8 cellular contexts compared by ENCODE assay signal in genomic region chr15:52020253-52021085, GRCh38. TPM values are rescaled to one million over a fixed set of nuclear protein-coding genes. Genes with fewer than 3 reads are reported as not detected.
A peak's percentile ranks its signal among the peaks of the same experiment; 100 is the strongest.
DNase-seq lines count a peak whose midpoint lies in the region; ATAC-seq and TF ChIP-seq lines count a peak whose summit lies in the region.

No MANE protein-coding gene starts in this region.

- ATAC-seq in CD4-positive, alpha-beta T cell (ENCODE audit: poor library complexity), result no peak
- ATAC-seq in GM18867 (IDR thresholded peaks at IDR 0.05; ENCODE audit: unreplicated experiment) (no peak), GM18498 (IDR thresholded peaks at IDR 0.05; ENCODE audit: unreplicated experiment) (no peak)

- H4K20me1 ChIP-seq in KMS-11 (ENCODE audit: insufficient read depth), result no peaks in the 10 kb centered on the region

- H3K27ac ChIP-seq in CD4-positive, alpha-beta T cell (ENCODE audit: low read depth, low read length), result peak overlapping the region; percentile 51
- H3K27ac ChIP-seq in KMS-11 (peak overlapping the region; percentile 79), substantia nigra (ENCODE audit: low read depth, low read length, poor library complexity, severe bottlenecking) (peak overlapping the region; percentile 97)

- peaks cover 11% of the 10 kb centered on the region for H3K36me3 Mint-ChIP-seq in CD4-positive, alpha-beta T cell (ENCODE audit: low read depth)

- peak overlapping the region; percentile 87 for H3K4me2 ChIP-seq in KMS-11

- no peaks in the 10 kb centered on the region for H3K36me3 ChIP-seq in KMS-11 (ENCODE audit: insufficient read depth)

- peaks cover 34% of the 10 kb centered on the region for H3K4me1 Mint-ChIP-seq in CD4-positive, alpha-beta T cell (ENCODE audit: low read depth)

- peak overlapping the region; percentile 77 for H3K9ac ChIP-seq in KMS-11

- intact Hi-C loops in CD4-positive, alpha-beta T cell (cut with DNase I, micrococcal nuclease), result loop anchor here (1.0 to 5.0 kb wide), 4 partner anchors 25 to 193 kb away; partner anchors contain the start of genes LEO1 (in 1 of the 2) and TMOD3 (in 1 of the 2)

- peak overlapping the region; percentile 41 for H2AFZ ChIP-seq in KMS-11 (ENCODE audit: low read depth)

- no peaks in the 10 kb centered on the region for H3K27me3 ChIP-seq in CD4-positive, alpha-beta T cell (ENCODE audit: control insufficient read depth, insufficient read depth, low read length)
- no peaks in the 10 kb centered on the region for H3K27me3 ChIP-seq in KMS-11 (ENCODE audit: insufficient read depth, low read depth)

- H3K79me2 ChIP-seq in KMS-11 (ENCODE audit: insufficient read depth, low read depth), result peaks cover 58% of the 10 kb centered on the region

- no peaks in the 10 kb centered on the region for H3K27me3 Mint-ChIP-seq in CD4-positive, alpha-beta T cell

- CTCF ChIA-PET in CD4-positive, alpha-beta T cell (lab: Charles Lee), result interaction anchor here (0.7 to 2.0 kb wide), 7 partner anchors 8 to 58 kb away, joined by 3 to 7 read pairs (median 5); partner anchors contain the start of gene LEO1

- TF ChIP-seq CTCF in CD4-positive, alpha-beta T cell (IDR thresholded peaks at IDR 0.05), result no peak
- TF ChIP-seq CTCF in KMS-11 (conservative IDR thresholded peaks at IDR 0.05; ENCODE audit: low read depth, low read length), result no peak

- H3K27ac Mint-ChIP-seq in CD4-positive, alpha-beta T cell, result peak overlapping the region; percentile 88

- H3K9me3 Mint-ChIP-seq in CD4-positive, alpha-beta T cell, result no peaks in the 10 kb centered on the region

- peak overlapping the region; percentile 92 for H3K4me3 Mint-ChIP-seq in CD4-positive, alpha-beta T cell

- POLR2A ChIA-PET in CD4-positive, alpha-beta T cell (lab: Charles Lee), result interaction anchor here (0.7 to 2.6 kb wide), 18 partner anchors 9 to 159 kb away, joined by 3 to 49 read pairs (median 5); partner anchors contain the start of gene LEO1

- H3K4me1 ChIP-seq in KMS-11 (ENCODE audit: low read depth, poor library complexity, severe bottlenecking), result peaks cover 24% of the 10 kb centered on the region

- no peak overlapping the region for H3K4me3 ChIP-seq in KMS-11 (IDR thresholded peaks at IDR 0.05; ENCODE audit: insufficient read depth, low read depth, low read length)

- no peak for DNase-seq in CD4-positive, alpha-beta T cell
- peak; percentile 44 for DNase-seq in astrocyte of the hippocampus (ENCODE audit: low read depth, low spot score)
- DNase-seq in kidney glomerular epithelial cell (lab: John Stamatoyannopoulos, UW), result peak; percentile 64
- peak in 1 of 49 donors; percentile 53 for DNase-seq in substantia nigra (lab: John Stamatoyannopoulos, UW)
- DNase-seq in NCI-H345 (lab: John Stamatoyannopoulos, UW), result no peak

- no peaks in the 10 kb centered on the region for H3K9me3 ChIP-seq in CD4-positive, alpha-beta T cell (ENCODE audit: control insufficient read depth, low read length)

RNA-seq across cellular contexts. Expression of gene MAPK6, which starts 1.4 kb away (rescaled TPM):
- total RNA-seq in CD4-positive, alpha-beta T cell, result 10 to 100 TPM; 48.5 to 49.8 TPM

RNA-seq across cellular contexts. Expression of gene LEO1, which starts 48.9 kb away (rescaled TPM):
- total RNA-seq in CD4-positive, alpha-beta T cell, result 1 to 10 TPM; 6.2 to 6.7 TPM

Comparison
In these comparisons a context has a peak if more than half of its experiments do, and no peak if none do; other contexts are left out.
1. DNase-seq: peak in astrocyte of the hippocampus (single experiment) and kidney glomerular epithelial cell (single experiment); none in CD4-positive, alpha-beta T cell (0 of 10) and NCI-H345 (single experiment).
2. Peak in every context shown above with its lines, with median percentiles within 50 percentile points of each other: H3K27ac ChIP-seq.